14 cellular contexts compared by ENCODE assay signal in the genomic region with DNA sequence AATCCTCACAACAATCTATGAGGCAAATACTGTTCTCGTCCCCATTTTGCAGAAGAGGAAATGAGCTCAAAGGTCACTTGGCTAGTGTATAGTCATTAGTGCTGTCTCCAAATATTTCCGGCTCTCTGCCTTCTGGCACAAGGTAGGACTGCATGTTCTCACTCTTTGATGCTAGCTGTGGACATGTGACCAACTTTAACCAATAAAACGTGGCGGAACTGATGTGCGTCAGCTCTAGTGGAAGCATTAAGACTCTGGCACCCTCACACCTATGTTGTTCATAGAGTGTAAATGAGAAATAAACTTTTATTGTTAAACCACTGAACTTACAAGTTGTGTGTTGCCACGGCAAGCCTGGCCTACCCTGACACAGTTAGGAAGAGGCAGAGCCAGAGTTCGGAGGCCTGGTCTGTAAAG. TPM values are rescaled to one million over a fixed set of nuclear protein-coding genes. Genes with fewer than 3 reads are reported as not detected.
DNase-seq lines count a peak whose midpoint lies in the region; ATAC-seq and TF ChIP-seq lines count a peak whose summit lies in the region.
"Had no signal": no experiment of that assay in that cellular context is flagged by ENCODE, and none has a peak within 500 bp of the region (broad histone marks: within the 10 kb centered on the region; RNA-seq: fewer than 3 reads in every experiment).

No MANE protein-coding gene starts in this region.

- H3K4me3 Mint-ChIP-seq in MCF 10A (ENCODE audit: unreplicated experiment) = no peak overlapping the region
- H3K4me3 Mint-ChIP-seq: activated CD4-positive, alpha-beta T cell treated with anti-CD3 and anti-CD28 coated beads, Interleukin-2, amount 10 ng/mL, durations not matched to agents 24 days and 14 days had no signal

- TF ChIP-seq POLR2A in uterus (IDR thresholded peaks at IDR 0.05) = no peak

- TF ChIP-seq CTCF in MCF 10A (IDR thresholded peaks at IDR 0.05; ENCODE audit: unreplicated experiment) (no peak), mammary epithelial cell (conservative IDR thresholded peaks at IDR 0.05 in 1 of 2, IDR thresholded peaks at IDR 0.05 in 1 of 2; ENCODE audit: extremely low read depth in 1 of 2, insufficient read depth in 1 of 2, low read depth in 1 of 2, low read length in 2 of 2) (no peak), dorsolateral prefrontal cortex (IDR thresholded peaks at IDR 0.05 in 54 of 56, conservative IDR thresholded peaks at IDR 0.05 in 2 of 56; ENCODE audit: low read depth in 1 of 56, partially characterized antibody in 56 of 56) (no peak), uterus (IDR thresholded peaks at IDR 0.05) (no peak)

- no peaks in the 10 kb centered on the region for H3K36me3 ChIP-seq in mammary epithelial cell (ENCODE audit: insufficient read depth, low read length)
- H3K36me3 ChIP-seq in uterus = no peaks in the 10 kb centered on the region

- H3K27ac ChIP-seq in mammary epithelial cell (ENCODE audit: insufficient read depth, low read depth, low read length) = no peak overlapping the region
- H3K27ac ChIP-seq in dorsolateral prefrontal cortex = peak overlapping the region in 55 of 59 donors; percentile 5 to 90 (median 77)
- H3K27ac ChIP-seq in uterus = peak overlapping the region; percentile 52 to 73
- H3K27ac ChIP-seq: SK-N-MC had no signal

- no peak overlapping the region for H3K4me2 ChIP-seq in mammary epithelial cell (ENCODE audit: insufficient read depth, low read depth, low read length)

- in situ Hi-C loops in mammary epithelial cell (cut with MboI; ENCODE audit: low sequenced_read_pairs in 2 of 2) = loop anchor here (25.0 kb wide), 1 partner anchor 466 kb away; no protein-coding TSS in a partner anchor

- CTCF ChIA-PET in MCF 10A (lab: Yijun Ruan, JAX) (interaction anchor here (0.7 to 2.2 kb wide), 9 partner anchors 8 to 137 kb away, joined by 3 to 7 read pairs (median 3); no protein-coding TSS in a partner anchor), mammary epithelial cell (lab: Charles Lee; ENCODE audit: low non-redundant PET) (no interaction called here)

- POLR2A ChIA-PET in MCF 10A (lab: Yijun Ruan, JAX) = no interaction called here

- dilution Hi-C loops in mammary epithelial cell (cut with HindIII; ENCODE audit: low sequenced_read_pairs) = no loop called here

- ATAC-seq in SK-N-SH treated with all-trans-retinoic acid at 6 μM for 48 hours (no peak), GM21515 (IDR thresholded peaks at IDR 0.05; ENCODE audit: unreplicated experiment) (no peak)

- no peaks in the 10 kb centered on the region for H3K27me3 Mint-ChIP-seq in MCF 10A (ENCODE audit: insufficient read depth, unreplicated experiment)
- H3K27me3 Mint-ChIP-seq: activated CD4-positive, alpha-beta T cell treated with anti-CD3 and anti-CD28 coated beads, Interleukin-2, amount 10 ng/mL, durations not matched to agents 24 days and 14 days had no signal

- H3K9me3 Mint-ChIP-seq in MCF 10A (ENCODE audit: unreplicated experiment) = no peaks in the 10 kb centered on the region
- H3K9me3 Mint-ChIP-seq: activated CD4-positive, alpha-beta T cell treated with anti-CD3 and anti-CD28 coated beads, Interleukin-2, amount 10 ng/mL, durations not matched to agents 24 days and 14 days had no signal

- H3K9ac ChIP-seq in mammary epithelial cell (ENCODE audit: insufficient read depth, low read length) = no peak overlapping the region

- WGBS in mammary epithelial cell (ENCODE audit: low coverage, missing lambda C conversion rate) = 86% methylated on average over 7 of the region's 7 CpGs

- H2AFZ ChIP-seq in mammary epithelial cell (ENCODE audit: low read depth, low read length) = no peak overlapping the region

- no peaks in the 10 kb centered on the region for H3K4me1 Mint-ChIP-seq in MCF 10A (ENCODE audit: insufficient read depth, unreplicated experiment)

- H3K4me1 ChIP-seq in mammary epithelial cell (ENCODE audit: insufficient read depth, low read length) (no peaks in the 10 kb centered on the region), uterus (no peaks in the 10 kb centered on the region)

- no peaks in the 10 kb centered on the region for H3K9me3 ChIP-seq in mammary epithelial cell (replicated peaks; ENCODE audit: insufficient read depth, low read length)
- H3K9me3 ChIP-seq in uterus = no peaks in the 10 kb centered on the region

- no TSS peak for BruUV-seq in MCF 10A (replicated peaks; lab: Mats Ljungman, UMichigan)
- BruUV-seq in mammary epithelial cell (replicated peaks; lab: Mats Ljungman, UMichigan) = no TSS peak

- no peaks in the 10 kb centered on the region for H3K36me3 Mint-ChIP-seq in MCF 10A (ENCODE audit: insufficient read depth, unreplicated experiment)

- intact Hi-C loops in MCF 10A (cut with micrococcal nuclease) (no loop called here), mammary epithelial cell (cut with micrococcal nuclease) (no loop called here), dorsolateral prefrontal cortex (cut with DNase I) (no loop called here), uterus (cut with DNase I; ENCODE audit: low total_unique reads) (no loop called here)

- H3K27me3 ChIP-seq in mammary epithelial cell (ENCODE audit: insufficient read depth, low read length) (no peaks in the 10 kb centered on the region), dorsolateral prefrontal cortex (no peaks in the 10 kb centered on the region), uterus (no peaks in the 10 kb centered on the region)

- no peak overlapping the region for H3K27ac Mint-ChIP-seq in MCF 10A (ENCODE audit: low read depth, unreplicated experiment)
- H3K27ac Mint-ChIP-seq: activated CD4-positive, alpha-beta T cell treated with anti-CD3 and anti-CD28 coated beads, Interleukin-2, amount 10 ng/mL, durations not matched to agents 24 days and 14 days had no signal

- H3K79me2 ChIP-seq in mammary epithelial cell (ENCODE audit: insufficient read depth, low read length) = no peaks in the 10 kb centered on the region

- H3K4me3 ChIP-seq in mammary epithelial cell (replicated peaks in 1 of 3; ENCODE audit: insufficient read depth in 1 of 3, low read depth in 2 of 3, low read length in 3 of 3) (no peak overlapping the region), dorsolateral prefrontal cortex (no peak overlapping the region), uterus (no peak overlapping the region)
- H3K4me3 ChIP-seq: SK-N-MC had no signal

- DNase-seq in MCF 10A (ENCODE audit: unreplicated experiment) = peak; percentile 27
- no peak for DNase-seq in mammary epithelial cell
- peak in 1 of 10 donors; percentile 44 for DNase-seq in dorsolateral prefrontal cortex
- peak; percentile 83 to 85 for DNase-seq in lung microvascular endothelial cell (ENCODE audit: low read depth in 2 of 2)
- DNase-seq in uterus = peak; percentile 40 to 67
- DNase-seq in HCEC 1CT = no peak
- DNase-seq: activated CD4-positive, alpha-beta T cell treated with anti-CD3 and anti-CD28 coated beads, Interleukin-2, amount 10 ng/mL, durations not matched to agents 24 days and 14 days; cerebellar nuclear complex; DMS79 treated with DMSO at 0.1 percent for 48 hours; foreskin fibroblast; NCI-H446 treated with DMSO at 0.1 percent for 48 hours had no signal

- no peaks in the 10 kb centered on the region for H4K20me1 ChIP-seq in mammary epithelial cell (ENCODE audit: insufficient read depth, low read length)

TF ChIP-seq in SK-N-SH treated with all-trans-retinoic acid at 6 μM for 48 hours, 23 proteins besides CTCF, POLR2A, EP300 and RAD21:
- TF ChIP-seq ZFP3 (CRISPR knock-in tag; IDR thresholded peaks at IDR 0.05) (no peak), ARNTL (CRISPR knock-in tag; IDR thresholded peaks at IDR 0.05; ENCODE audit: borderline replicate concordance, low read depth) (no peak)
- TF ChIP-seq, protein P1, sequence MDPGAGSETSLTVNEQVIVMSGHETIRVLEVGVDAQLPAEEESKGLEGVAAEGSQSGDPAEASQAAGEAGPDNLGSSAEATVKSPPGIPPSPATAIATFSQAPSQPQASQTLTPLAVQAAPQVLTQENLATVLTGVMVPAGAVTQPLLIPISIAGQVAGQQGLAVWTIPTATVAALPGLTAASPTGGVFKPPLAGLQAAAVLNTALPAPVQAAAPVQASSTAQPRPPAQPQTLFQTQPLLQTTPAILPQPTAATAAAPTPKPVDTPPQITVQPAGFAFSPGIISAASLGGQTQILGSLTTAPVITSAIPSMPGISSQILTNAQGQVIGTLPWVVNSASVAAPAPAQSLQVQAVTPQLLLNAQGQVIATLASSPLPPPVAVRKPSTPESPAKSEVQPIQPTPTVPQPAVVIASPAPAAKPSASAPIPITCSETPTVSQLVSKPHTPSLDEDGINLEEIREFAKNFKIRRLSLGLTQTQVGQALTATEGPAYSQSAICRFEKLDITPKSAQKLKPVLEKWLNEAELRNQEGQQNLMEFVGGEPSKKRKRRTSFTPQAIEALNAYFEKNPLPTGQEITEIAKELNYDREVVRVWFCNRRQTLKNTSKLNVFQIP (CRISPR knock-in tag; IDR thresholded peaks at IDR 0.05; ENCODE audit: borderline replicate concordance, low read depth) = no peak
TF ChIP-seq in SK-N-SH treated with all-trans-retinoic acid at 6 μM for 48 hours: peak in this region for 0.

RNA-seq across cellular contexts. Expression of a gene that starts 5.0 kb away (rescaled TPM):
- total RNA-seq in MCF 10A (2022) = 9.5 and 12.7 TPM in 2 replicates
- total RNA-seq in mammary epithelial cell = under 1 TPM; 0.33 to 0.78 TPM
- polyA plus RNA-seq in mammary epithelial cell = 0.12 TPM
- 0.62 TPM for polyA minus RNA-seq in mammary epithelial cell
- total RNA-seq in dorsolateral prefrontal cortex = 10 to 100 TPM; 21.8 to 76.7 (median 45.0) TPM
- 2.0 TPM in 2 replicates for total RNA-seq in lung microvascular endothelial cell
- 10 to 100 TPM in 1 of 4 donors, 1 to 10 TPM in 2, under 1 TPM in 1; 0.29 to 11.3 (median 2.4) TPM for total RNA-seq in uterus

Comparison
In these comparisons a context has a peak if more than half of its experiments do, and no peak if none do; other contexts are left out.
1. DNase-seq: peak in MCF 10A (single experiment), lung microvascular endothelial cell (2 of 2) and uterus (2 of 2); none in mammary epithelial cell (single experiment) and HCEC 1CT (single experiment).